ENCODE assay signal across 8 cellular contexts in genomic region chr2:59301466-59302402, GRCh38.
DNase-seq lines count a peak whose midpoint lies in the region; ATAC-seq and TF ChIP-seq lines count a peak whose summit lies in the region.

No MANE protein-coding gene starts in this region.

- POLR2A ChIA-PET in activated CD4-positive, alpha-beta memory T cell treated with anti-CD3 and anti-CD28 coated beads for 36 hours (lab: Charles Lee), result no interaction called here

- H3K9ac ChIP-seq in DND-41 (ENCODE audit: low read depth, low read length) (no peak overlapping the region), liver (ENCODE audit: low read depth in 1 of 2, low read length in 2 of 2) (no peak overlapping the region)

- no peak overlapping the region for H3K27ac ChIP-seq in DND-41 (ENCODE audit: low read length)
- no peak overlapping the region for H3K27ac ChIP-seq in liver (ENCODE audit: low read depth in 1 of 2, low read length in 2 of 2)
- H3K27ac ChIP-seq in uterus, result no peak overlapping the region

- H3K4me2 ChIP-seq in DND-41 (ENCODE audit: insufficient read depth, low read length), result no peak overlapping the region

- H3K4me3 ChIP-seq in DND-41 (ENCODE audit: low read depth in 1 of 2, low read length in 2 of 2) (no peak overlapping the region), liver (ENCODE audit: low read depth in 1 of 3, low read length in 3 of 3) (no peak overlapping the region), uterus (no peak overlapping the region)
- no peak overlapping the region for H3K4me3 ChIP-seq in Jurkat, Clone E6-1 (ENCODE audit: low read length)

- no peaks in the 10 kb centered on the region for H3K36me3 Mint-ChIP-seq in activated CD4-positive, alpha-beta memory T cell treated with anti-CD3 and anti-CD28 coated beads for 36 hours

- no peak overlapping the region for H3K4me3 Mint-ChIP-seq in activated CD4-positive, alpha-beta memory T cell treated with anti-CD3 and anti-CD28 coated beads for 36 hours

- 0 out of 2 replicates have a peak overlapping the region, but pooled peaks have one; percentile 9 for H2AFZ ChIP-seq in DND-41 (ENCODE audit: low read depth, low read length)

- 41% methylated on average over 14 of the region's 14 CpGs for WGBS in liver

- peaks cover 2% of the 10 kb centered on the region for H3K27me3 Mint-ChIP-seq in activated CD4-positive, alpha-beta memory T cell treated with anti-CD3 and anti-CD28 coated beads for 36 hours

- H3K79me2 ChIP-seq in DND-41 (ENCODE audit: insufficient read depth, low read length), result no peaks in the 10 kb centered on the region

- CTCF ChIA-PET in activated CD4-positive, alpha-beta memory T cell treated with anti-CD3 and anti-CD28 coated beads for 36 hours (lab: Charles Lee), result interaction anchor here (1.0 to 1.4 kb wide), 3 partner anchors 8 to 1280 kb away, joined by 3 to 5 read pairs (median 5); no protein-coding TSS in a partner anchor

- peak; percentile 84 for TF ChIP-seq CTCF in DND-41 (IDR thresholded peaks at IDR 0.05; ENCODE audit: borderline replicate concordance, extremely low read depth, low read length, poor library complexity, severe bottlenecking)
- peak; percentile 61 for TF ChIP-seq CTCF in liver (IDR thresholded peaks at IDR 0.05; ENCODE audit: low read depth, low read length, missing input control)
- peak; percentile 37 to 47 (median 44) for TF ChIP-seq CTCF in uterus (IDR thresholded peaks at IDR 0.05)

- no peaks in the 10 kb centered on the region for H3K9me3 ChIP-seq in DND-41 (ENCODE audit: insufficient read depth, low read length, severe bottlenecking)
- no peaks in the 10 kb centered on the region for H3K9me3 ChIP-seq in liver (ENCODE audit: control insufficient read depth in 4 of 4, low read length in 3 of 4)
- no peaks in the 10 kb centered on the region for H3K9me3 ChIP-seq in uterus

- TF ChIP-seq POLR2A in uterus (IDR thresholded peaks at IDR 0.05), result no peak

- no peaks in the 10 kb centered on the region for H3K4me1 Mint-ChIP-seq in activated CD4-positive, alpha-beta memory T cell treated with anti-CD3 and anti-CD28 coated beads for 36 hours (ENCODE audit: low read depth)

- peak; percentile 72 to 87 for TF ChIP-seq RAD21 in liver (IDR thresholded peaks at IDR 0.05)

- H3K4me1 ChIP-seq in DND-41 (ENCODE audit: insufficient read depth, low read length), result peaks cover 13% of the 10 kb centered on the region; the same call in 1 of the 2 replicates
- H3K4me1 ChIP-seq in liver (ENCODE audit: control insufficient read depth in 4 of 4, insufficient read depth in 4 of 4, low read length in 3 of 4), result no peaks in the 10 kb centered on the region
- H3K4me1 ChIP-seq in uterus, result no peaks in the 10 kb centered on the region

- ATAC-seq in DND-41 (ENCODE audit: insufficient read depth, low read depth), result peak; percentile 93
- ATAC-seq in GM19463 (IDR thresholded peaks at IDR 0.05; ENCODE audit: unreplicated experiment), result peak; percentile 63

- no peaks in the 10 kb centered on the region for H3K9me3 Mint-ChIP-seq in activated CD4-positive, alpha-beta memory T cell treated with anti-CD3 and anti-CD28 coated beads for 36 hours

- intact Hi-C loops in uterus (cut with DNase I; ENCODE audit: low total_unique reads), result no loop called here
- intact Hi-C loops in activated CD4-positive, alpha-beta memory T cell treated with anti-CD3 and anti-CD28 coated beads for 36 hours (cut with micrococcal nuclease), result loop anchor here (2.0 kb wide), 2 partner anchors 851 to 1249 kb away; no protein-coding TSS in a partner anchor

- H3K27ac Mint-ChIP-seq in activated CD4-positive, alpha-beta memory T cell treated with anti-CD3 and anti-CD28 coated beads for 36 hours, result no peak overlapping the region

- H3K27me3 ChIP-seq in DND-41 (ENCODE audit: insufficient read depth, low read length, poor library complexity), result no peaks in the 10 kb centered on the region
- H3K27me3 ChIP-seq in liver (ENCODE audit: control insufficient read depth in 4 of 4, insufficient read depth in 4 of 4, low read length in 3 of 4), result peaks cover 0 to 12% (median 0%) of the 10 kb centered on the region in 4 donors
- no peaks in the 10 kb centered on the region for H3K27me3 ChIP-seq in uterus

- DNase-seq in DND-41, result peak; percentile 59
- DNase-seq in Jurkat, Clone E6-1 (ENCODE audit: low read depth, low spot score), result peak; percentile 81
- peak; percentile 83 for DNase-seq in OCI-M1 (lab: John Stamatoyannopoulos, UW)
- DNase-seq in dermis microvascular lymphatic vessel endothelial cell (ENCODE audit: low read depth in 2 of 2), result peak; percentile 23 to 34
- DNase-seq in uterus, result peak; percentile 21 to 29
- DNase-seq in activated CD4-positive, alpha-beta memory T cell treated with anti-CD3 and anti-CD28 coated beads for 36 hours, result no peak

- no peaks in the 10 kb centered on the region for H3K36me3 ChIP-seq in DND-41 (ENCODE audit: insufficient read depth, low read length)
- H3K36me3 ChIP-seq in liver (ENCODE audit: control insufficient read depth in 4 of 4, insufficient read depth in 3 of 4, low read depth in 1 of 4, low read length in 3 of 4), result no peaks in the 10 kb centered on the region
- H3K36me3 ChIP-seq in uterus, result no peaks in the 10 kb centered on the region

- H4K20me1 ChIP-seq in DND-41 (ENCODE audit: insufficient read depth, low read length), result no peaks in the 10 kb centered on the region

TF ChIP-seq in liver, 16 proteins besides CTCF, POLR2A, EP300 and RAD21:
- TF ChIP-seq EGR1 (IDR thresholded peaks at IDR 0.05; ENCODE audit: low read depth in 2 of 2), result no peak
- TF ChIP-seq HNF4G (IDR thresholded peaks at IDR 0.05), result no peak
- TF ChIP-seq FOXA1 (IDR thresholded peaks at IDR 0.05), result no peak
- no peak for TF ChIP-seq TAF1 (conservative IDR thresholded peaks at IDR 0.05)
- TF ChIP-seq ZBTB33 (IDR thresholded peaks at IDR 0.05), result no peak
- TF ChIP-seq FOXA2 (IDR thresholded peaks at IDR 0.05), result no peak
- TF ChIP-seq YY1 (IDR thresholded peaks at IDR 0.05), result no peak
- TF ChIP-seq JUND (IDR thresholded peaks at IDR 0.05), result peak; percentile 22 to 66
- TF ChIP-seq, protein P1, sequence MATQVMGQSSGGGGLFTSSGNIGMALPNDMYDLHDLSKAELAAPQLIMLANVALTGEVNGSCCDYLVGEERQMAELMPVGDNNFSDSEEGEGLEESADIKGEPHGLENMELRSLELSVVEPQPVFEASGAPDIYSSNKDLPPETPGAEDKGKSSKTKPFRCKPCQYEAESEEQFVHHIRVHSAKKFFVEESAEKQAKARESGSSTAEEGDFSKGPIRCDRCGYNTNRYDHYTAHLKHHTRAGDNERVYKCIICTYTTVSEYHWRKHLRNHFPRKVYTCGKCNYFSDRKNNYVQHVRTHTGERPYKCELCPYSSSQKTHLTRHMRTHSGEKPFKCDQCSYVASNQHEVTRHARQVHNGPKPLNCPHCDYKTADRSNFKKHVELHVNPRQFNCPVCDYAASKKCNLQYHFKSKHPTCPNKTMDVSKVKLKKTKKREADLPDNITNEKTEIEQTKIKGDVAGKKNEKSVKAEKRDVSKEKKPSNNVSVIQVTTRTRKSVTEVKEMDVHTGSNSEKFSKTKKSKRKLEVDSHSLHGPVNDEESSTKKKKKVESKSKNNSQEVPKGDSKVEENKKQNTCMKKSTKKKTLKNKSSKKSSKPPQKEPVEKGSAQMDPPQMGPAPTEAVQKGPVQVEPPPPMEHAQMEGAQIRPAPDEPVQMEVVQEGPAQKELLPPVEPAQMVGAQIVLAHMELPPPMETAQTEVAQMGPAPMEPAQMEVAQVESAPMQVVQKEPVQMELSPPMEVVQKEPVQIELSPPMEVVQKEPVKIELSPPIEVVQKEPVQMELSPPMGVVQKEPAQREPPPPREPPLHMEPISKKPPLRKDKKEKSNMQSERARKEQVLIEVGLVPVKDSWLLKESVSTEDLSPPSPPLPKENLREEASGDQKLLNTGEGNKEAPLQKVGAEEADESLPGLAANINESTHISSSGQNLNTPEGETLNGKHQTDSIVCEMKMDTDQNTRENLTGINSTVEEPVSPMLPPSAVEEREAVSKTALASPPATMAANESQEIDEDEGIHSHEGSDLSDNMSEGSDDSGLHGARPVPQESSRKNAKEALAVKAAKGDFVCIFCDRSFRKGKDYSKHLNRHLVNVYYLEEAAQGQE (IDR thresholded peaks at IDR 0.05), result no peak
- peak in 1 of 2 donors; percentile 28 for TF ChIP-seq RXRA (IDR thresholded peaks at IDR 0.05)
- no peak for TF ChIP-seq SP1 (IDR thresholded peaks at IDR 0.05)
- TF ChIP-seq HNF4A (conservative IDR thresholded peaks at IDR 0.05), result no peak
TF ChIP-seq in liver: peak in this region for 2.
